Comparison of ENCODE assay signal across 1 cellular context in the genomic region with DNA sequence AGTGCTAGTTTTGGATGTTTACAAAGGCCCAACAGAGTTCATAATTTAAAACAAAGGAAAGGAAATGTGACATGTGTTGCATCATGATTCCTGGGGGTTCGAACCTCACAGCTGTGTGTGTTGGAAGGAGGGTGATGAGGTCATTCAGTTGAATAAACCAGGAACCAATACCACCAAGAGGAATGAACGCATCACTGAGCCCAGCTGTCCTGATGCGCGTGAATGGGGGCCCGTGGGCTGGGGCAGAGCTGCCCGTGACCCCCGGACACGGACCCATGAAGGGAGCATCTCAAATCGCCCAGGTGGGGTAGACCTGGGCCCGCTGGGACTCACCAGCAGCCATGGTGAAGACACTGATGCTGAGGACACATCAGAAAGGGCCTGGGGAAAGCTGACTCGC.
TF ChIP-seq lines count a peak whose summit lies in the region.

No MANE protein-coding gene starts in this region.

TF ChIP-seq in H1, 55 proteins besides CTCF, POLR2A, EP300 and RAD21 (continued from another document):
- no peak for TF ChIP-seq CHD7 (IDR thresholded peaks at IDR 0.05; ENCODE audit: insufficient replicate concordance, low read length)
- TF ChIP-seq YY1 (IDR thresholded peaks at IDR 0.05; ENCODE audit: low read depth, low read length): no peak
- TF ChIP-seq ZNF274 (IDR thresholded peaks at IDR 0.05; ENCODE audit: borderline replicate concordance, extremely low read depth, low read length): no peak
- TF ChIP-seq NRF1 (IDR thresholded peaks at IDR 0.05; ENCODE audit: low read depth, low read length): no peak
- no peak for TF ChIP-seq RNF2 (IDR thresholded peaks at IDR 0.05; ENCODE audit: borderline replicate concordance, low read depth, low read length, missing control alignments, poor library complexity, severe bottlenecking)
- TF ChIP-seq RBBP5 (IDR thresholded peaks at IDR 0.05; ENCODE audit: borderline replicate concordance, low read depth, low read length): no peak
